9 cellular contexts compared by ENCODE assay signal in the genomic region with DNA sequence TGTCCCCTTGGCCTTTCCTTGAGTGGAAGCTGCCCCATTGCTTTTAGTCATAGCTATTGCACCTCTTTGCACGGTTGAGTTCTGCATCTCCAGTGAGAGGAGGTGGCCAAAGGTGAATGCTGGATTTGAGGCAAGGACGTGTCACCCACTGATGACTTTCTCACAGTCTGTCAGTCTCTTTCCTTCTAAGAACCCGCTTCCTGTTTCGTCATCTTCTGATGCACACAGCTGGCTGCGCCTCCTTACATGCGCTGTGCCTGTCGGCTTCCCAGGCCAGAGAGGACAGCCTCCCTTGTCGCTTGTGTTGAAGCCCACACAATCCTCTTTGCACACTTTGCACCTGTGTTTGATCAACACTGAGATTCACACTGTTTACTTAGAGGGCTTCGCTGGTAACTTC. TPM values are rescaled to one million over a fixed set of nuclear protein-coding genes. Genes with fewer than 3 reads are reported as not detected.
A peak's percentile ranks its signal among the peaks of the same experiment; 100 is the strongest.
DNase-seq lines count a peak whose midpoint lies in the region; ATAC-seq and TF ChIP-seq lines count a peak whose summit lies in the region.
"Had no signal": no experiment of that assay in that cellular context is flagged by ENCODE, and none has a peak within 500 bp of the region (broad histone marks: within the 10 kb centered on the region; RNA-seq: fewer than 3 reads in every experiment).

No MANE protein-coding gene starts in this region.

- H3K27ac ChIP-seq in breast epithelium, result no peak overlapping the region
- no peak overlapping the region for H3K27ac ChIP-seq in upper lobe of right lung
- H3K27ac ChIP-seq: tibial artery had no signal

- no peak for TF ChIP-seq POLR2A in breast epithelium (IDR thresholded peaks at IDR 0.05)

- no peaks in the 10 kb centered on the region for H3K9me3 ChIP-seq in breast epithelium
- H3K9me3 ChIP-seq in mucosa of descending colon, result no peaks in the 10 kb centered on the region
- no peaks in the 10 kb centered on the region for H3K9me3 ChIP-seq in upper lobe of right lung
- H3K9me3 ChIP-seq: tibial artery had no signal

- H3K36me3 Mint-ChIP-seq in MCF 10A (ENCODE audit: insufficient read depth, unreplicated experiment), result peaks cover 46% of the 10 kb centered on the region

- H3K9me3 Mint-ChIP-seq in MCF 10A (ENCODE audit: unreplicated experiment), result no peaks in the 10 kb centered on the region

- H3K27me3 Mint-ChIP-seq in MCF 10A (ENCODE audit: insufficient read depth, unreplicated experiment), result no peaks in the 10 kb centered on the region

- TF ChIP-seq CTCF in MCF 10A (IDR thresholded peaks at IDR 0.05; ENCODE audit: unreplicated experiment) (no peak), breast epithelium (IDR thresholded peaks at IDR 0.05) (no peak), mucosa of descending colon (IDR thresholded peaks at IDR 0.05) (no peak), upper lobe of right lung (IDR thresholded peaks at IDR 0.05) (no peak)

- H3K27ac Mint-ChIP-seq in MCF 10A (ENCODE audit: low read depth, unreplicated experiment), result no peak overlapping the region

- H3K4me3 ChIP-seq in breast epithelium, result no peak overlapping the region
- H3K4me3 ChIP-seq in mucosa of descending colon, result no peak overlapping the region
- H3K4me3 ChIP-seq in upper lobe of right lung, result no peak overlapping the region
- H3K4me3 ChIP-seq: tibial artery had no signal

- CTCF ChIA-PET in MCF 10A (lab: Yijun Ruan, JAX), result no interaction called here

- ATAC-seq in mucosa of descending colon, result peak; percentile 85
- peak; percentile 66 for ATAC-seq in upper lobe of right lung

- DNase-seq in MCF 10A (ENCODE audit: unreplicated experiment) (peak; percentile 24), breast epithelium (ENCODE audit: low spot score in 2 of 2) (no peak), mucosa of descending colon (peak in 2 of 3 donors; percentile 51 to 70), upper lobe of right lung (no peak), NCI-H2227 (lab: John Stamatoyannopoulos, UW; ENCODE audit: unreplicated experiment) (no peak), D341Med (ENCODE audit: low spot score) (no peak), NCI-H146 (lab: John Stamatoyannopoulos, UW) (no peak)
- DNase-seq in activated T-cell treated with anti-CD3 and anti-CD28 coated beads, Interleukin-2, amount 50 U/mL, for 1 hour, result peak; percentile 79
- DNase-seq: tibial artery had no signal

- intact Hi-C loops in MCF 10A (cut with micrococcal nuclease), result no loop called here
- intact Hi-C loops in breast epithelium (cut with DNase I; ENCODE audit: low total_unique reads), result no loop called here
- intact Hi-C loops in mucosa of descending colon (cut with DNase I, micrococcal nuclease), result no loop called here
- intact Hi-C loops in upper lobe of right lung (cut with DNase I), result no loop called here

- BruUV-seq in MCF 10A (replicated peaks; lab: Mats Ljungman, UMichigan), result no TSS peak

- H3K36me3 ChIP-seq in breast epithelium (no peaks in the 10 kb centered on the region), mucosa of descending colon (ENCODE audit: low read depth) (no peaks in the 10 kb centered on the region), upper lobe of right lung (peaks cover 77% of the 10 kb centered on the region)

- H3K27me3 ChIP-seq in breast epithelium (no peaks in the 10 kb centered on the region), upper lobe of right lung (no peaks in the 10 kb centered on the region)
- H3K27me3 ChIP-seq: tibial artery had no signal

- H3K4me1 ChIP-seq in breast epithelium (no peaks in the 10 kb centered on the region), mucosa of descending colon (ENCODE audit: low read depth) (no peaks in the 10 kb centered on the region), upper lobe of right lung (no peaks in the 10 kb centered on the region)
- H3K4me1 ChIP-seq: tibial artery had no signal

- POLR2A ChIA-PET in MCF 10A (lab: Yijun Ruan, JAX), result interaction anchor here (0.9 kb wide), 1 partner anchor 39 kb away, joined by 3 read pairs; no protein-coding TSS in a partner anchor

- H3K4me1 Mint-ChIP-seq in MCF 10A (ENCODE audit: insufficient read depth, unreplicated experiment), result no peaks in the 10 kb centered on the region

- H3K4me3 Mint-ChIP-seq in MCF 10A (ENCODE audit: unreplicated experiment), result no peak overlapping the region

RNA-seq across cellular contexts. Expression of a gene that starts 41.8 kb away (rescaled TPM):
- 11.2 and 16.5 TPM in 2 replicates for total RNA-seq in MCF 10A (2022)
- 1 to 10 TPM; 5.8 to 9.5 (median 6.9) TPM for total RNA-seq in breast epithelium
- total RNA-seq in mucosa of descending colon, result 10 to 100 TPM in 1 of 3 donors, 1 to 10 TPM in 2; 3.0 to 10.4 (median 4.5) TPM
- 9.9 TPM for total RNA-seq in upper lobe of right lung

RNA-seq across cellular contexts. Expression of a gene that starts 53.3 kb away (rescaled TPM):
- 33.0 and 39.3 TPM in 2 replicates for total RNA-seq in MCF 10A (2022)
- 10 to 100 TPM; 27.4 to 35.0 (median 31.1) TPM for total RNA-seq in breast epithelium
- total RNA-seq in mucosa of descending colon, result 10 to 100 TPM; 57.7 to 86.8 (median 61.9) TPM
- total RNA-seq in upper lobe of right lung, result 42.6 TPM

Comparison
In these comparisons a context has a peak if more than half of its experiments do, and no peak if none do; other contexts are left out.
1. DNase-seq: peak in MCF 10A (single experiment), activated T-cell treated with anti-CD3 and anti-CD28 coated beads, Interleukin-2, amount 50 U/mL, for 1 hour (single experiment) and mucosa of descending colon (2 of 3); none in breast epithelium (0 of 2), upper lobe of right lung (single experiment), NCI-H2227 (single experiment), D341Med (single experiment) and NCI-H146 (single experiment).